ENCODE assay signal across 18 cellular contexts in the genomic region with DNA sequence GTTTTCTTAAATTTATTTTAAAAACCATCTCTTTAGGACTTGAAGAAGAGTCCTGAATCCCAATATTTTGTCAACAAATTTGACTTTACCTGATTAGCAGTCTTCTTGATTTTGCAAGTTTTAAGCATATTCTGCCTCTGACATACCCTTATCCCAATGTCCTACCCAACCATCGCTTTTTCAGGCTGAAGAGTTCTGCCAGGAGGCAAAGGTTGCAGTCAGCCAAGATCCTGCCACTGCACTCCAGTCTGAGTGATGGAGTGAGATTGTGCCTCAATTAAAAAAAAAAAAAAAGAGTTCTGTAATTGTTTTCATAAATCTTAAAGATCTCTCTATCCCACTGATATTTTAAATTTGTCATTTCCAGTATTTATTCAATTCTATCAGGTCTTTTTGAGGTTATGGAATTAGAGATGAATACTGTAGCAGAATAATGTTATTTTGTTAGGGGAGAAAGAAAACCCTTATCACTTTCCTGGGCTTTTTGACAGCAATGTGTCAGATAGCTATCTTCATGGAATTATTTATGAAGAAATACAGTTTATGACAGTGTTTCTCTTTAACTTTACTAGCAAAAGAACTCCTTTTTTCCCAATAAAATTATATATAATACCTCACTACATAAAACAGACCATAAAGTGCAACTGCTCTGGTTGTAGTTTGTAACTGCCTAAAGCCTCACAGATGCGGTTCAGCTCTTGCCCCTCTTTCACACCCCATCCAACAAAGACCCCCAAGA.
DNase-seq lines count a peak whose midpoint lies in the region; ATAC-seq and TF ChIP-seq lines count a peak whose summit lies in the region.
"Had no signal": no experiment of that assay in that cellular context is flagged by ENCODE, and none has a peak within 500 bp of the region (broad histone marks: within the 10 kb centered on the region; RNA-seq: fewer than 3 reads in every experiment).

No MANE protein-coding gene starts in this region.

- peaks cover 70% of the 10 kb centered on the region for H3K36me3 Mint-ChIP-seq in brain
- H3K36me3 Mint-ChIP-seq in CD4-positive, alpha-beta T cell (ENCODE audit: low read depth), result peaks cover 73% of the 10 kb centered on the region

- WGBS in heart right ventricle, 2 donors, result 56 to 79% methylated on average over 2 of the region's 2 CpGs
- WGBS in mesendoderm (ENCODE audit: extremely low coverage, insufficient coverage, low lambda C conversion rate), result no CpG with 5 or more reads among the region's 2 CpGs

- CTCF ChIA-PET in CD4-positive, alpha-beta T cell (lab: Charles Lee), result no interaction called here

- H3K18ac ChIP-seq in mesendoderm (ENCODE audit: low read length), result no peak overlapping the region

- DNase-seq in heart right ventricle (no peak), cardiac septum (ENCODE audit: low spot score) (no peak), mesendoderm (no peak), iPS-NIHi11 (ENCODE audit: low spot score) (no peak), NOMO-1 treated with dmso at 0.1 percent for 144 hours (lab: John Stamatoyannopoulos, UW; ENCODE audit: unreplicated experiment) (no peak)
- no peak for DNase-seq in CD4-positive, alpha-beta T cell
- DNase-seq: CD8-positive, alpha-beta memory T cell; COR-L47; DMS 273 treated with DMSO at 0.1 percent for 48 hours; DMS53; DND-41; EL; H9 had no signal

- H3K27ac ChIP-seq in heart right ventricle (peak overlapping the region in 6 of 10 donors; percentile 3 to 78 (median 46)), mesendoderm (ENCODE audit: low read depth, low read length) (no peak overlapping the region)
- H3K27ac ChIP-seq in CD4-positive, alpha-beta T cell (ENCODE audit: low read depth, low read length), result no peak overlapping the region
- H3K27ac ChIP-seq: BLaER1 treated with 17β-estradiol and CSF1 and Interleukin-3, amounts not matched to agents 10 nM and 100 nM; HL-60 had no signal

- H2BK120ac ChIP-seq in mesendoderm (ENCODE audit: low read depth, low read length), result no peak overlapping the region

- no peak overlapping the region for H3K9ac ChIP-seq in mesendoderm (ENCODE audit: low read length)
- H3K9ac ChIP-seq: BLaER1 treated with 17β-estradiol and CSF1 and Interleukin-3, amounts not matched to agents 10 nM and 100 nM had no signal

- no peak overlapping the region for H4K5ac ChIP-seq in mesendoderm (ENCODE audit: low read length)

- H3K36me3 ChIP-seq in heart right ventricle, result peaks cover 0 to 81% (median 26%) of the 10 kb centered on the region in 9 donors
- no peaks in the 10 kb centered on the region for H3K36me3 ChIP-seq in mesendoderm (ENCODE audit: control insufficient read depth, insufficient read depth, low read length)

- no peak overlapping the region for H2BK15ac ChIP-seq in mesendoderm (replicated peaks; ENCODE audit: low read depth)

- no peaks in the 10 kb centered on the region for H3K9me3 Mint-ChIP-seq in brain
- no peaks in the 10 kb centered on the region for H3K9me3 Mint-ChIP-seq in CD4-positive, alpha-beta T cell
- H3K9me3 Mint-ChIP-seq: H9 had no signal

- H2BK5ac ChIP-seq in mesendoderm (ENCODE audit: low read length), result no peak overlapping the region

- peak in 5 of 8 donors; percentile 25 to 66 (median 60) for ATAC-seq in heart right ventricle
- ATAC-seq in CD4-positive, alpha-beta T cell (ENCODE audit: poor library complexity), result no peak
- ATAC-seq: GM12878 had no signal

- H3K4me1 Mint-ChIP-seq in brain, result no peaks in the 10 kb centered on the region
- H3K4me1 Mint-ChIP-seq in CD4-positive, alpha-beta T cell (ENCODE audit: low read depth), result no peaks in the 10 kb centered on the region
- H3K4me1 Mint-ChIP-seq: B cell; CD8-positive, alpha-beta memory T cell; H9 had no signal

- POLR2A ChIA-PET in CD4-positive, alpha-beta T cell (lab: Charles Lee), result no interaction called here

- H3K4ac ChIP-seq in mesendoderm (ENCODE audit: low read depth, low read length), result no peak overlapping the region

- no peak overlapping the region for H3K4me3 Mint-ChIP-seq in brain
- no peak overlapping the region for H3K4me3 Mint-ChIP-seq in CD4-positive, alpha-beta T cell
- H3K4me3 Mint-ChIP-seq: B cell; CD8-positive, alpha-beta memory T cell; H9 had no signal

- no peak overlapping the region for H3K4me2 ChIP-seq in mesendoderm (ENCODE audit: low read length)
- H3K4me2 ChIP-seq: BLaER1 treated with 17β-estradiol and CSF1 and Interleukin-3, amounts not matched to agents 10 nM and 100 nM had no signal

- H3K4me3 ChIP-seq in heart right ventricle, result no peak overlapping the region
- no peak overlapping the region for H3K4me3 ChIP-seq in mesendoderm (ENCODE audit: low read length)
- H3K4me3 ChIP-seq: BLaER1 treated with 17β-estradiol and CSF1 and Interleukin-3, amounts not matched to agents 10 nM and 100 nM; GM12878 had no signal

- H3K56ac ChIP-seq in mesendoderm (ENCODE audit: low read length), result no peak overlapping the region

- no peak overlapping the region for H2AK5ac ChIP-seq in mesendoderm (ENCODE audit: low read length)

- H3K27ac Mint-ChIP-seq in brain, result peak overlapping the region in 3 of 5 experiments; percentile 18 to 89 (median 32)
- H3K27ac Mint-ChIP-seq in CD4-positive, alpha-beta T cell, result no peak overlapping the region
- H3K27ac Mint-ChIP-seq: B cell, H9 had no signal

- no peaks in the 10 kb centered on the region for H3K9me3 ChIP-seq in heart right ventricle
- no peaks in the 10 kb centered on the region for H3K9me3 ChIP-seq in CD4-positive, alpha-beta T cell (ENCODE audit: control insufficient read depth, low read length)
- H3K9me3 ChIP-seq: BLaER1 treated with 17β-estradiol and CSF1 and Interleukin-3, amounts not matched to agents 10 nM and 100 nM had no signal

- no peaks in the 10 kb centered on the region for H3K79me2 ChIP-seq in mesendoderm (ENCODE audit: control insufficient read depth, insufficient read depth, low read length)

- H3K4me1 ChIP-seq in heart right ventricle (peaks cover 0 to 12% (median 4%) of the 10 kb centered on the region in 9 donors), mesendoderm (ENCODE audit: control insufficient read depth, low read depth, low read length) (no peaks in the 10 kb centered on the region)
- H3K4me1 ChIP-seq: BLaER1 treated with 17β-estradiol and CSF1 and Interleukin-3, amounts not matched to agents 10 nM and 100 nM had no signal

- no peaks in the 10 kb centered on the region for H3K79me1 ChIP-seq in mesendoderm (ENCODE audit: low read length)

- intact Hi-C loops in heart right ventricle (cut with DNase I), result loop anchor here in 3 of 10 donors (5.0 to 10.0 kb wide), 4 partner anchors 92 to 417 kb away; a partner anchor contains a TSS
- intact Hi-C loops in cardiac septum (cut with DNase I), result no loop called here
- intact Hi-C loops in CD4-positive, alpha-beta T cell (cut with DNase I, micrococcal nuclease), result no loop called here

- H3K27me3 ChIP-seq in heart right ventricle (no peaks in the 10 kb centered on the region), mesendoderm (ENCODE audit: insufficient read depth, low read length, poor library complexity) (no peaks in the 10 kb centered on the region)
- no peaks in the 10 kb centered on the region for H3K27me3 ChIP-seq in CD4-positive, alpha-beta T cell (ENCODE audit: control insufficient read depth, insufficient read depth, low read length)
- H3K27me3 ChIP-seq: BLaER1 treated with 17β-estradiol and CSF1 and Interleukin-3, amounts not matched to agents 10 nM and 100 nM had no signal

- H4K8ac ChIP-seq in mesendoderm (ENCODE audit: low read depth, low read length), result peak overlapping the region; percentile 65

- H3K27me3 Mint-ChIP-seq in brain, result no peaks in the 10 kb centered on the region
- H3K27me3 Mint-ChIP-seq in CD4-positive, alpha-beta T cell, result no peaks in the 10 kb centered on the region
- H3K27me3 Mint-ChIP-seq: B cell; CD8-positive, alpha-beta memory T cell had no signal

- TF ChIP-seq CTCF in heart right ventricle (IDR thresholded peaks at IDR 0.05), result no peak
- no peak for TF ChIP-seq CTCF in brain (conservative IDR thresholded peaks at IDR 0.05)
- TF ChIP-seq CTCF in CD4-positive, alpha-beta T cell (IDR thresholded peaks at IDR 0.05), result no peak

- H3K23ac ChIP-seq in mesendoderm (ENCODE audit: low read length), result no peak overlapping the region

Comparison
In these comparisons a context has a peak if more than half of its experiments do, and no peak if none do; other contexts are left out.
1. H3K27ac ChIP-seq: peak in heart right ventricle (6 of 10); none in mesendoderm (single experiment) and CD4-positive, alpha-beta T cell (single experiment).